ENCODE assay signal across 25 cellular contexts in the genomic region with DNA sequence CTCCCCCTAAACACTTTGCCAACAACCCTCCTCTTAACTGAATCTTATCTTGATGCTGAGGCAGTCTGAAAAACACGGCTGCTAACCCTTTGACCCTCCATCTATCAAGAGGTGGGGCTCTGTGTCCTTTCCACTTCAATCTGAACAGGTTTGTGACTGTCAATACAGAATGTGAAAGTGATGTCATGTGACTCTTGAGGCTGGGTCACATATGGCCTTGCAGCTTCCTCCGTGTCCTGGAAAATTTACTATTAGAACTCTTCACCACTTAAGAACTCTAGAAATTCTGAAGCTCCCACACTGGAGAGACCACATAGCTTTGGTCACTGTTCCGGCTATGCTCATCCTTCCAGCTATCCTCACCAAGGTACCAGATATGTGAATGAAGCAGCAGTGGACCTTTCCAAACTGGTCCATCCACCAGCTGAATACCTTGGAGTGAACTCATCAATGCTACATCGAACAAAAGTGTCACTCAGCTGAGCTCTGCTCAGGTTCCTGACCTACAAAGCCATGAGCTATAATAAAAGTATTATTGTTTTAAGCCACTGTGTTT. TPM values are rescaled to one million over a fixed set of nuclear protein-coding genes. Genes with fewer than 3 reads are reported as not detected.
DNase-seq lines count a peak whose midpoint lies in the region; ATAC-seq, FAIRE-seq and TF ChIP-seq lines count a peak whose summit lies in the region.
"Had no signal": no experiment of that assay in that cellular context is flagged by ENCODE, and none has a peak within 500 bp of the region (broad histone marks: within the 10 kb centered on the region; RNA-seq: fewer than 3 reads in every experiment).

No MANE protein-coding gene starts in this region.

- TF ChIP-seq EP300 in K562 (IDR thresholded peaks at IDR 0.05; ENCODE audit: low read length) (no peak), esophagus muscularis mucosa (IDR thresholded peaks at IDR 0.05) (no peak), sigmoid colon (IDR thresholded peaks at IDR 0.05) (no peak)

- H3K4me3 ChIP-seq in K562 (no peak overlapping the region), esophagus muscularis mucosa (no peak overlapping the region), small intestine (ENCODE audit: low read depth in 1 of 2, low read length in 2 of 2) (no peak overlapping the region), sigmoid colon (no peak overlapping the region)
- H3K4me3 ChIP-seq: BLaER1, GM12878 had no signal

- TF ChIP-seq RAD21 in K562 (CRISPR knock-in tag; conservative IDR thresholded peaks at IDR 0.05 in 1 of 2, IDR thresholded peaks at IDR 0.05 in 1 of 2), result no peak

- no peaks in the 10 kb centered on the region for H3K36me3 ChIP-seq in K562 (ENCODE audit: control insufficient read depth, insufficient read depth, low read length)
- no peaks in the 10 kb centered on the region for H3K36me3 ChIP-seq in esophagus muscularis mucosa
- no peaks in the 10 kb centered on the region for H3K36me3 ChIP-seq in small intestine (ENCODE audit: control insufficient read depth in 2 of 2, insufficient read depth in 2 of 2, low read length in 2 of 2)
- H3K36me3 ChIP-seq in sigmoid colon, result no peaks in the 10 kb centered on the region
- H3K36me3 ChIP-seq: BE2C, BLaER1 had no signal

- TF ChIP-seq CTCF in K562 (IDR thresholded peaks at IDR 0.05 in 2 of 3, conservative IDR thresholded peaks at IDR 0.05 in 1 of 3; ENCODE audit: insufficient read depth in 2 of 3, low read depth in 1 of 3, low read length in 3 of 3), result no peak
- TF ChIP-seq CTCF in esophagus muscularis mucosa (IDR thresholded peaks at IDR 0.05), result no peak
- no peak for TF ChIP-seq CTCF in sigmoid colon (IDR thresholded peaks at IDR 0.05)

- no peak; the same call in 2 of the 3 replicates for ATAC-seq in K562
- no peak for ATAC-seq in HG03025 (IDR thresholded peaks at IDR 0.05; ENCODE audit: low FRiP score, unreplicated experiment)
- ATAC-seq: GM12878 had no signal

- DNase-seq in K562 (ENCODE audit: extremely low read depth in 1 of 4, low spot score in 3 of 4) (no peak), esophagus muscularis mucosa (ENCODE audit: extremely low spot score) (peak; percentile 70), small intestine (peak; percentile 12), sigmoid colon (no peak)
- DNase-seq: 8988T; ACHN; BE2C; C1 segment of cervical spinal cord; CD4-positive, alpha-beta memory T cell; CD4-positive, CD25-positive, alpha-beta regulatory T cell; CD8-positive, alpha-beta memory T cell; COR-L47; DMS 273 treated with DMSO at 0.1 percent for 48 hours; DMS153; DMS79; DND-41; EL; GDM1 had no signal

- H3K4me2 ChIP-seq in K562 (ENCODE audit: insufficient read depth, low read length), result no peak overlapping the region
- H3K4me2 ChIP-seq: BLaER1 had no signal

- H3K9me1 ChIP-seq in K562 (ENCODE audit: control insufficient read depth, insufficient read depth, low read length), result no peaks in the 10 kb centered on the region

- TF ChIP-seq POLR2A in K562 (conservative IDR thresholded peaks at IDR 0.05), result no peak; the same call in 1 of the 2 replicates
- no peak for TF ChIP-seq POLR2A in esophagus muscularis mucosa (IDR thresholded peaks at IDR 0.05; ENCODE audit: low read depth)
- TF ChIP-seq POLR2A in sigmoid colon (IDR thresholded peaks at IDR 0.05), result no peak

- H3K9ac ChIP-seq in K562 (ENCODE audit: insufficient read depth in 1 of 2, low read depth in 2 of 2, low read length in 2 of 2), result no peak overlapping the region
- H3K9ac ChIP-seq: BLaER1 had no signal

- H4K20me1 ChIP-seq in K562 (replicated peaks; ENCODE audit: control insufficient read depth, insufficient read depth, low read length), result no peaks in the 10 kb centered on the region
- H4K20me1 ChIP-seq: BLaER1 had no signal

- in situ Hi-C loops in K562 (cut with MboI), result no loop called here

- H2AFZ ChIP-seq in K562 (ENCODE audit: low read depth, low read length), result peak overlapping the region; percentile 56

- POLR2A ChIA-PET in K562 (lab: Yijun Ruan, JAX), result interaction anchor here (0.7 to 1.8 kb wide), 2 partner anchors 11 to 22 kb away, joined by 4 to 8 read pairs; no protein-coding TSS in a partner anchor

- no TSS peak for BruUV-seq in K562 (replicated peaks; lab: Mats Ljungman, UMichigan)

- H3K9me3 ChIP-seq in K562 (replicated peaks; ENCODE audit: control insufficient read depth, insufficient read depth, low read depth, low read length) (no peaks in the 10 kb centered on the region), esophagus muscularis mucosa (no peaks in the 10 kb centered on the region), small intestine (ENCODE audit: control insufficient read depth, low read depth) (no peaks in the 10 kb centered on the region), sigmoid colon (no peaks in the 10 kb centered on the region)
- H3K9me3 ChIP-seq: BE2C, BLaER1 had no signal

- intact Hi-C loops in K562 (cut with micrococcal nuclease), result no loop called here
- intact Hi-C loops in esophagus muscularis mucosa (cut with DNase I), result no loop called here
- intact Hi-C loops in sigmoid colon (cut with DNase I), result no loop called here

- CTCF ChIA-PET in K562 (lab: Yijun Ruan, JAX; ENCODE audit: low intra/inter-chr PET ratio), result no interaction called here

- H3K4me1 ChIP-seq in K562 (replicated peaks in 1 of 2; ENCODE audit: control insufficient read depth in 2 of 2, insufficient read depth in 2 of 2, low read length in 2 of 2) (peaks cover 7 to 12% of the 10 kb centered on the region in 2 experiments; a peak in 3 of 5 replicates), esophagus muscularis mucosa (peaks cover 0 to 12% (median 0%) of the 10 kb centered on the region in 4 donors), small intestine (ENCODE audit: control insufficient read depth in 2 of 2, insufficient read depth in 1 of 2, low read depth in 1 of 2, low read length in 1 of 2) (peaks cover 0 to 2% of the 10 kb centered on the region in 2 donors), sigmoid colon (no peaks in the 10 kb centered on the region)
- H3K4me1 ChIP-seq: BE2C had no signal

- 55% methylated on average over 4 of the region's 4 CpGs for WGBS in K562 (ENCODE audit: insufficient coverage, low coverage, missing lambda C conversion rate)
- 72% methylated on average over 4 of the region's 4 CpGs for WGBS in esophagus muscularis mucosa
- 68 to 75% (median 70%) methylated on average over 4 of the region's 4 CpGs for WGBS in small intestine, 3 donors
- 77 to 85% methylated on average over 4 of the region's 4 CpGs for WGBS in sigmoid colon, 2 donors

- no peaks in the 10 kb centered on the region for H3K79me2 ChIP-seq in K562 (ENCODE audit: control insufficient read depth, insufficient read depth, low read length)

- H3K27me3 ChIP-seq in K562 (ENCODE audit: control insufficient read depth in 2 of 2, insufficient read depth in 2 of 2, low read length in 2 of 2) (no peaks in the 10 kb centered on the region), esophagus muscularis mucosa (no peaks in the 10 kb centered on the region), small intestine (ENCODE audit: control insufficient read depth in 2 of 2, insufficient read depth in 2 of 2, low read length in 2 of 2) (peaks cover 0 to 2% of the 10 kb centered on the region in 2 donors), sigmoid colon (no peaks in the 10 kb centered on the region)
- H3K27me3 ChIP-seq: BE2C, BLaER1 had no signal

- H3K27ac ChIP-seq in K562 (ENCODE audit: extremely low read depth, low read depth, low read length), result no peak overlapping the region
- no peak overlapping the region for H3K27ac ChIP-seq in esophagus muscularis mucosa (replicated peaks in 1 of 4)
- no peak overlapping the region for H3K27ac ChIP-seq in small intestine (ENCODE audit: low read depth in 1 of 2, low read length in 1 of 2)
- no peak overlapping the region for H3K27ac ChIP-seq in sigmoid colon
- H3K27ac ChIP-seq: BLaER1 had no signal

- FAIRE-seq in K562 (lab: Jason Lieb, UNC), result peak; percentile 40
- FAIRE-seq in small intestine (lab: Jason Lieb, UNC), result no peak
- FAIRE-seq: A204.1, GM12878, GM12892, GM18507 had no signal

TF ChIP-seq in K562, 482 proteins besides CTCF, POLR2A, EP300 and RAD21 (continues in another document):
- TF ChIP-seq TOE1 (IDR thresholded peaks at IDR 0.05; ENCODE audit: borderline replicate concordance) (peak; percentile 69; the same call in 1 of the 2 replicates), TOE1 (CRISPR knock-in tag; IDR thresholded peaks at IDR 0.05; ENCODE audit: borderline replicate concordance, low read depth) (no peak)

RNA-seq across cellular contexts. Expression of a gene that starts 30.7 kb away (rescaled TPM):
- total RNA-seq in K562 (2011; cell fraction: chromatin; rRNA removed; ENCODE audit: low replicate concordance), result 1.2 and 1.3 TPM in 2 replicates
- total RNA-seq in K562 (2011; cell fraction: nucleolus; rRNA removed), result 0.17 and 1.3 TPM in 2 replicates
- total RNA-seq in K562 (2011; cell fraction: nucleoplasm; rRNA removed), result 0.66 and 1.8 TPM in 2 replicates
- total RNA-seq in K562 (2014; rRNA removed) (2.5 and 6.5 TPM in 2 replicates), K562 (2014; rRNA removed; fragmentation: Illumina TruSeq; extraction: Trizol) (5.5 and 6.5 TPM in 2 replicates), K562 (2015; rRNA removed; fragmentation: Illumina TruSeq; extraction: Trizol) (2.7 and 3.5 TPM in 2 replicates), K562 (2021) (7.6 and 11.8 TPM in 2 replicates), esophagus muscularis mucosa (1 to 10 TPM in 1 of 4 donors, under 1 TPM in 3; 0.17 to 1.1 (median 0.52) TPM), sigmoid colon (1 to 10 TPM in 1 of 4 donors, under 1 TPM in 3; under 0.01 to 2.0 (median 0.34) TPM)
- polyA plus RNA-seq in K562 (2011; rRNA removed) (8.6 and 8.7 TPM in 2 replicates), K562 (2014; fragmentation: Illumina TruSeq; extraction: Trizol) (7.7 and 8.3 TPM in 2 replicates), K562 (2014; fragmentation: Nextera tagmentation; extraction: Ambion mirVana) (10 to 100 TPM in 1 of 2 experiments, 1 to 10 TPM in 1; 8.5 to 12.0 TPM), K562 (2014; rRNA removed) (8.4 and 11.0 TPM in 2 replicates), small intestine (10 to 100 TPM in 2 of 3 donors, 1 to 10 TPM in 1; 3.8 to 32.2 (median 21.1) TPM), sigmoid colon (1 to 10 TPM in 1 of 3 donors, under 1 TPM in 1, not detected in 1; 0.26 to 4.9 TPM)
- polyA plus RNA-seq in K562 (2011; cell fraction: cytosol; rRNA removed), result 0.54 and 4.2 TPM in 2 replicates
- polyA plus RNA-seq in K562 (2011; cell fraction: nucleus; rRNA removed), result 13.6 and 15.9 TPM in 2 replicates
- 4.9 and 5.0 TPM in 2 replicates for polyA plus RNA-seq in K562 (2012)
- 9.9 and 11.4 TPM in 2 replicates for polyA minus RNA-seq in K562 (2011; rRNA and poly(A)+ RNA removed)
- polyA minus RNA-seq in K562 (2011; cell fraction: cytosol; rRNA and poly(A)+ RNA removed), result 0.64 and 4.3 TPM in 2 replicates
- 1.2 and 1.8 TPM in 2 replicates for polyA minus RNA-seq in K562 (2011; cell fraction: nucleus; rRNA and poly(A)+ RNA removed)
- polyA plus RNA-seq: CD14-positive monocyte had no signal

Comparison
In these comparisons a context has a peak if more than half of its experiments do, and no peak if none do; other contexts are left out.
1. DNase-seq: peak in esophagus muscularis mucosa (single experiment) and small intestine (single experiment); none in K562 (0 of 4) and sigmoid colon (single experiment).